8 cellular contexts compared by ENCODE assay signal in the genomic region with DNA sequence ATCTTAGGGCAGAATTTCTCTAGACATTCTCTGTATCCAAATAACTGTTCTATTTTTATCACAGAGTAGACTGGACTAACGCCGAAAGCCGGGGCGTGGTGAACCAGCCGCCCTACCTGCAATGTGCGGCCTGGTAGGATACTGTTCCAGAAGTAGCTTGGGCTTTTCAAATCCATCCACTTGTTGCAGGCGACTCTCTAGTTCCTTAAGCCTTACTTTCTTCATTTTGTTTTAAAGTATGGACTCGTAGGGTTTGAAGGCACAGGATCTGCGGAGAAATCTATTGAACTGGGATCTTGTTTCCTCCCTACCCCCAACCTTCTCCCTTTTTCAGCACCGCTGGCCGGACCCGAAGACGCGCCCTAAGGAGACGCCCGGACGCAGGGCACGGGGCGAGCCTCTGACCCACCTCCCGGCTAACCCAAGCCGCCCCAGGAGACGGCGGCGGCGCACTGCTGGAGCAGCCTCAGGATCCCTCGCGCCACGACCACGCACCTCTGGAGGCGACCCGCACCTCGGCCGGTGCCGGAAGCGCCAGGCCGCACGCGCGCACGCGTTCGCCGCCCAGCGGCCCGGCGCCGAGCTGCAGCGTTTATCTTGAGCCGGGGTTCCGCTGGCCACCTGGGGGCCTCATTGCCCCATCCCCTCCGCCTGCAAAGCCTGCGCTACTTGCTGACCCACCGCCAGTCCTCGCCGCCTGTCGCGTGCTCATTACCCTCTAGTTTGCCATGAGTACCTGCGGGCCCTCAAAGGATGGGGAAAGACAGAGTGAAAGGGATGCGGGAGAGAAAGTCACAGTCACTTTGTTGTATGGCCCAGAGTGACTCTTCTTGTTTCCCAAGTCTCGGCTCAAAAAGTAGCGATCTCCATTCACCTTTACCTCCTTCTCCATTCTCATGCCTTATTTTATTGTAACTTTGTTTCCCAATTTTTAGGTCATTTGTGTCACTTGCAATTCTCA.
DNase-seq lines count a peak whose midpoint lies in the region; ATAC-seq and TF ChIP-seq lines count a peak whose summit lies in the region.

A gene (minus strand): TSS at position 533 of the 961 bp plus-strand sequence. CDS start 308 bp downstream, at position 225.

- TF ChIP-seq CTCF in OCI-LY3 (IDR thresholded peaks at IDR 0.05; ENCODE audit: low read depth, low read length) (peak; percentile 97), epithelial cell of esophagus (IDR thresholded peaks at IDR 0.05; ENCODE audit: insufficient read depth, low read depth, low read length, missing control alignments) (peak; percentile 64)

- peak within 1 kb of the TSS; percentile 81 for H2AFZ ChIP-seq in OCI-LY3 (ENCODE audit: low read depth, low read length)

- H3K36me3 ChIP-seq in HUES48 (ENCODE audit: control insufficient read depth, insufficient read depth, low read length) (peaks cover 19% of the 10 kb centered on the region), OCI-LY3 (replicated peaks; ENCODE audit: low read depth, low read length) (peaks cover 24% of the 10 kb centered on the region)

- H3K4me1 ChIP-seq in HUES48 (ENCODE audit: control insufficient read depth, insufficient read depth, low read length) (peaks cover 11% of the 10 kb centered on the region), OCI-LY3 (ENCODE audit: low read length) (peaks cover 25% of the 10 kb centered on the region)

- H3K9me3 ChIP-seq in HUES48 (ENCODE audit: control insufficient read depth, insufficient read depth, low read length) (no peaks in the 10 kb centered on the region), OCI-LY3 (ENCODE audit: insufficient read depth, low read length) (no peaks in the 10 kb centered on the region)

- H3K27ac ChIP-seq in HUES48 (ENCODE audit: low read depth, low read length), result peak within 1 kb of the TSS; percentile 67
- H3K27ac ChIP-seq in OCI-LY3 (ENCODE audit: low read length), result no peak within 1 kb of the TSS; the same call in 1 of the 2 replicates

- H3K79me2 ChIP-seq in OCI-LY3 (ENCODE audit: low read length), result peaks cover 61% of the 10 kb centered on the region

- peak within 1 kb of the TSS; percentile 74 for H3K9ac ChIP-seq in HUES48 (ENCODE audit: low read depth, low read length)
- peak within 1 kb of the TSS; percentile 74 for H3K9ac ChIP-seq in OCI-LY3 (ENCODE audit: low read length)

- H3K4me3 ChIP-seq in HUES48 (ENCODE audit: low read depth, low read length), result peak within 1 kb of the TSS; percentile 79
- H3K4me3 ChIP-seq in OCI-LY3 (ENCODE audit: low read length), result peak within 1 kb of the TSS; percentile 93
- peak within 1 kb of the TSS; percentile 60 for H3K4me3 ChIP-seq in epithelial cell of esophagus (ENCODE audit: low read length)

- H4K20me1 ChIP-seq in OCI-LY3 (ENCODE audit: insufficient read depth, low read length), result peaks cover 13% of the 10 kb centered on the region

- peak within 1 kb of the TSS; percentile 99 for H3K4me2 ChIP-seq in OCI-LY3 (ENCODE audit: low read length)

- peak; percentile 90 for DNase-seq in D341Med (ENCODE audit: low spot score)
- peak; percentile 78 for DNase-seq in activated T-cell treated with anti-CD3 and anti-CD28 coated beads for 24 hours (ENCODE audit: low read depth)
- DNase-seq in epithelial cell of esophagus (ENCODE audit: low read depth), result peak; percentile 80
- DNase-seq in middle frontal gyrus (ENCODE audit: extremely low spot score, low spot score), result peak; percentile 65
- DNase-seq in stimulated activated CD8-positive, alpha-beta memory T cell treated with anti-CD3 and anti-CD28 coated beads, Interleukin-4, amount 100 ng/mL, for 1 hour (ENCODE audit: low read depth in 2 of 2, low spot score in 1 of 2), result peak; percentile 37 to 61

- peaks cover 2% of the 10 kb centered on the region; the same call in 1 of the 2 replicates for H3K27me3 ChIP-seq in HUES48 (ENCODE audit: control insufficient read depth, insufficient read depth, low read length)
- H3K27me3 ChIP-seq in OCI-LY3 (ENCODE audit: low read depth, low read length), result no peaks in the 10 kb centered on the region

- peak; percentile 61 for ATAC-seq in GM21390 (IDR thresholded peaks at IDR 0.05; ENCODE audit: unreplicated experiment)
